Comparison of ENCODE assay signal across 8 cellular contexts in the genomic region with DNA sequence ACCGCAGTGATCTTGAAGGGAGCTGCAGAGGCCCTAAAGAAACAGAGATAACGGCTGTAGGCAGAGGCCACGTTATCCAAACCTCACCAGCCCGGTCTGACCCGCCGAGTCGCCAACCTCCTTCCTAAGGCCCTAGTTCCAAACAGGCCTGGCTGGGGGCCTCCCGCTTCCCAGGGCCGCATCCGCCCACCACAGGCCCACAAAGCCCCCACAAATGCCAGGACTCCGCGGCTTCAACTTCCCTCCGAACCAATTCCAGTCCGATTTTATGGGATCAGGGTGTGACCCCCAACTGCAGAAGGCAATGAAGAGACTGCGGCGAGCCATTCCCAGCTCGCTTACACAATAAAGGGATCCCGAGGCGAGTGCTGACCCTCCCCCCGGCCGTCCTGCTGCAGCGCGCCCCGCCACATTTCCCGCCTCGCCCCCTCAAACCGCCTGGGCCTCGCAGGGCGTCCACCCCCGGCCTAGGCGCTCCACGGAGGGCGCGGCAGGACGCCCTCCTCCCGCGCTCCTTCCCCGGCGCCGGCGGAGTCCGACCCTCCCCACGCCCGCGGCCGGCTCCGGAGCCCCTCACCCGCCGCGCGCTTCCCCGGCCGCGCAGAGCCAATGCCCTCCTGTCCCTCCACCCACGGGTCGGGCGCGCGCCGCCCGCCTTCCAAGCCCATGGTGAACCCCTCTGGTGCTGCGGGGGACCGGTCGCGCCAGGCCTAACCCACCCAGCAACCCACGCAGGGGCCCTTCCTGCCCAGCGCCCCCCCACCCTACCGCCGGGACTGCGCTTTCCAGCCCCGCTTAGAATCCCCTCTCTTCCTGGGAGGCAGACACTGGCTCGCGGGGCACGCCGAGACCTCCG. TPM values are rescaled to one million over a fixed set of nuclear protein-coding genes. Genes with fewer than 3 reads are reported as not detected.
DNase-seq lines count a peak whose midpoint lies in the region; ATAC-seq and TF ChIP-seq lines count a peak whose summit lies in the region.

No MANE protein-coding gene starts in this region.

- H3K4me3 ChIP-seq in CD8-positive, alpha-beta T cell (ENCODE audit: low read depth, low read length): peak overlapping the region; percentile 89
- H3K4me3 ChIP-seq in LNCaP clone FGC (ENCODE audit: low read depth, low read length): peak overlapping the region; percentile 74
- peak overlapping the region; percentile 95 for H3K4me3 ChIP-seq in fibroblast of pulmonary artery (replicated peaks; ENCODE audit: low read depth, low read length)

- H3K4me1 Mint-ChIP-seq in CD8-positive, alpha-beta T cell (ENCODE audit: low read depth): peaks cover 15% of the 10 kb centered on the region
- H3K4me1 Mint-ChIP-seq in nephron: peaks cover 19% of the 10 kb centered on the region

- TF ChIP-seq CTCF in CD8-positive, alpha-beta T cell (IDR thresholded peaks at IDR 0.05): no peak
- TF ChIP-seq CTCF in LNCaP clone FGC (IDR thresholded peaks at IDR 0.05; ENCODE audit: control insufficient read depth, extremely low read depth, insufficient read depth) (no peak), fibroblast of pulmonary artery (IDR thresholded peaks at IDR 0.05; ENCODE audit: low read length, missing control alignments) (no peak), nephron (IDR thresholded peaks at IDR 0.05; ENCODE audit: unreplicated experiment in 3 of 3) (no peak)

- no peak overlapping the region for H3K27ac Mint-ChIP-seq in CD8-positive, alpha-beta T cell
- H3K27ac Mint-ChIP-seq in nephron: peak overlapping the region; percentile 78 to 95 (median 94)

- H3K4me3 Mint-ChIP-seq in CD8-positive, alpha-beta T cell: peak overlapping the region; percentile 98
- peak overlapping the region; percentile 91 to 100 (median 99) for H3K4me3 Mint-ChIP-seq in nephron

- H3K9me3 Mint-ChIP-seq in CD8-positive, alpha-beta T cell: no peaks in the 10 kb centered on the region
- H3K9me3 Mint-ChIP-seq in nephron: no peaks in the 10 kb centered on the region

- no peak for ATAC-seq in CD8-positive, alpha-beta T cell
- ATAC-seq in GM19397 (IDR thresholded peaks at IDR 0.05; ENCODE audit: unreplicated experiment): no peak

- intact Hi-C loops in CD8-positive, alpha-beta T cell (cut with DNase I, micrococcal nuclease): loop anchor here (2.0 to 10.0 kb wide), 5 partner anchors 115 to 235 kb away; a partner anchor contains a TSS

- no peaks in the 10 kb centered on the region for H3K36me3 ChIP-seq in CD8-positive, alpha-beta T cell (ENCODE audit: insufficient read depth, low read length)

- POLR2A ChIA-PET in CD8-positive, alpha-beta T cell (lab: Charles Lee): no interaction called here

- no peak overlapping the region for H3K27ac ChIP-seq in CD8-positive, alpha-beta T cell (ENCODE audit: low read depth, low read length)

- H3K9me3 ChIP-seq in CD8-positive, alpha-beta T cell (ENCODE audit: low read length): no peaks in the 10 kb centered on the region

- H3K36me3 Mint-ChIP-seq in CD8-positive, alpha-beta T cell: peaks cover 4% of the 10 kb centered on the region
- peaks cover 1% of the 10 kb centered on the region for H3K36me3 Mint-ChIP-seq in nephron (ENCODE audit: low read depth)

- CTCF ChIA-PET in CD8-positive, alpha-beta T cell (lab: Charles Lee): interaction anchor here (1.0 kb wide), 1 partner anchor 144 kb away, joined by 3 read pairs; no protein-coding TSS in a partner anchor

- H3K27me3 ChIP-seq in CD8-positive, alpha-beta T cell (ENCODE audit: insufficient read depth, low read length): peaks cover 8% of the 10 kb centered on the region

- H3K27me3 Mint-ChIP-seq in CD8-positive, alpha-beta T cell (ENCODE audit: low read depth): peaks cover 35% of the 10 kb centered on the region
- no peaks in the 10 kb centered on the region for H3K27me3 Mint-ChIP-seq in nephron (ENCODE audit: low read depth)

- peaks cover 5% of the 10 kb centered on the region for H3K4me1 ChIP-seq in CD8-positive, alpha-beta T cell (ENCODE audit: insufficient read depth, low read length)

- DNase-seq in CD8-positive, alpha-beta T cell: peak in 1 of 7 experiments; percentile 52
- DNase-seq in LNCaP clone FGC (ENCODE audit: low read depth) (no peak), fibroblast of pulmonary artery (ENCODE audit: low read depth) (peak; percentile 36), GF-D8 (lab: John Stamatoyannopoulos, UW) (no peak), dedifferentiated amniotic fluid mesenchymal stem cell (ENCODE audit: extremely low spot score) (no peak)
- peak; percentile 34 to 50 for DNase-seq in activated T-cell treated with anti-CD3 and anti-CD28 coated beads, Interleukin-2, amount 50 U/mL, for 48 hours

RNA-seq across cellular contexts. Expression of a gene that starts 0.9 kb away (rescaled TPM):
- total RNA-seq in CD8-positive, alpha-beta T cell: 1 to 10 TPM in 1 of 2 experiments, under 1 TPM in 1; 0.89 to 1.1 TPM

Comparison
In these comparisons a context has a peak if more than half of its experiments do, and no peak if none do; other contexts are left out.
1. DNase-seq: peak in activated T-cell treated with anti-CD3 and anti-CD28 coated beads, Interleukin-2, amount 50 U/mL, for 48 hours (2 of 2) and fibroblast of pulmonary artery (single experiment); none in LNCaP clone FGC (single experiment), GF-D8 (single experiment) and dedifferentiated amniotic fluid mesenchymal stem cell (single experiment).
2. Peak in every context shown above with its lines, with median percentiles within 50 percentile points of each other: H3K4me3 ChIP-seq.